Comparison of ENCODE assay signal across 9 cellular contexts in genomic region chr1:185719021-185719420, GRCh38. TPM values are rescaled to one million over a fixed set of nuclear protein-coding genes. Genes with fewer than 3 reads are reported as not detected.
DNase-seq lines count a peak whose midpoint lies in the region; ATAC-seq and TF ChIP-seq lines count a peak whose summit lies in the region.
"Had no signal": no experiment of that assay in that cellular context is flagged by ENCODE, and none has a peak within 500 bp of the region (broad histone marks: within the 10 kb centered on the region; RNA-seq: fewer than 3 reads in every experiment).

No MANE protein-coding gene starts in this region.

- H3K4me2 ChIP-seq in SK-N-SH: peak overlapping the region; percentile 41; the same call in 1 of the 2 replicates
- peak overlapping the region; percentile 49 for H3K4me2 ChIP-seq in skeletal muscle satellite cell (ENCODE audit: low read length)

- TF ChIP-seq EP300 in SK-N-SH (IDR thresholded peaks at IDR 0.05; ENCODE audit: borderline replicate concordance in 1 of 2, low read depth in 1 of 2, low read length in 1 of 2): no peak; a peak in 1 of 4 replicates

- POLR2A ChIA-PET in SK-N-SH (lab: Yijun Ruan, JAX): no interaction called here

- H3K27me3 ChIP-seq in H7 (ENCODE audit: control insufficient read depth, insufficient read depth, low read length): no peaks in the 10 kb centered on the region
- H3K27me3 ChIP-seq in SK-N-SH (ENCODE audit: insufficient read depth): no peaks in the 10 kb centered on the region
- H3K27me3 ChIP-seq in skeletal muscle satellite cell (ENCODE audit: control insufficient read depth, insufficient read depth, low read length): no peaks in the 10 kb centered on the region

- no peak overlapping the region for H3K4me3 ChIP-seq in H7 (ENCODE audit: insufficient read depth, low read depth, low read length)
- H3K4me3 ChIP-seq in SK-N-SH (ENCODE audit: low read depth in 2 of 2, low read length in 1 of 2): no peak overlapping the region
- H3K4me3 ChIP-seq in fibroblast of villous mesenchyme (ENCODE audit: low read depth, low read length): no peak overlapping the region
- H3K4me3 ChIP-seq in skeletal muscle satellite cell (ENCODE audit: low read length): no peak overlapping the region

- H2AFZ ChIP-seq in SK-N-SH (ENCODE audit: low read depth): no peak overlapping the region; the same call in 1 of the 2 replicates

- no peaks in the 10 kb centered on the region for H3K9me3 ChIP-seq in SK-N-SH
- no peaks in the 10 kb centered on the region for H3K9me3 ChIP-seq in skeletal muscle satellite cell (replicated peaks; ENCODE audit: low read length)

- 0% methylated on average over 4 of the region's 4 CpGs for WGBS in SK-N-SH (ENCODE audit: low lambda C conversion rate)

- H3K79me2 ChIP-seq in SK-N-SH (ENCODE audit: insufficient read depth): no peaks in the 10 kb centered on the region

- no peak for ATAC-seq in GM21528 (IDR thresholded peaks at IDR 0.05; ENCODE audit: low FRiP score, unreplicated experiment)
- no peak for ATAC-seq in HG02678 (IDR thresholded peaks at IDR 0.05; ENCODE audit: unreplicated experiment)

- peak; percentile 24 for DNase-seq in H7
- DNase-seq in SK-N-SH: no peak
- DNase-seq in fibroblast of villous mesenchyme (ENCODE audit: low read depth): peak; percentile 20
- no peak for DNase-seq in NCI-H1930 (lab: John Stamatoyannopoulos, UW)
- no peak for DNase-seq in COLO668 (lab: John Stamatoyannopoulos, UW; ENCODE audit: unreplicated experiment)
- DNase-seq: KG1 had no signal

- peak overlapping the region; percentile 65 to 78; a peak in 3 of 4 replicates for H3K27ac ChIP-seq in SK-N-SH (ENCODE audit: low read depth in 2 of 2, low read length in 1 of 2)

- H3F3A ChIP-seq in SK-N-SH (replicated peaks; ENCODE audit: insufficient read depth): peaks cover 24% of the 10 kb centered on the region

- no peaks in the 10 kb centered on the region for H3K9me2 ChIP-seq in SK-N-SH

- CTCF ChIA-PET in SK-N-SH (lab: Yijun Ruan, JAX): interaction anchor here (1.7 to 2.5 kb wide), 2 partner anchors 15 to 496 kb away, joined by 5 to 18 read pairs; partner anchors contain the start of gene HMCN1

- peak; percentile 54 for TF ChIP-seq CTCF in SK-N-SH (IDR thresholded peaks at IDR 0.05)
- TF ChIP-seq CTCF in fibroblast of villous mesenchyme (IDR thresholded peaks at IDR 0.05; ENCODE audit: insufficient read depth, low read depth, low read length): no peak

- TF ChIP-seq RAD21 in SK-N-SH (IDR thresholded peaks at IDR 0.05; ENCODE audit: low read length): no peak

- no peaks in the 10 kb centered on the region for H4K20me1 ChIP-seq in SK-N-SH (ENCODE audit: insufficient read depth)

- H3K9ac ChIP-seq in SK-N-SH (no peak overlapping the region), skeletal muscle satellite cell (ENCODE audit: low read depth, low read length) (no peak overlapping the region)

- H3K36me3 ChIP-seq in H7 (replicated peaks; ENCODE audit: control insufficient read depth, insufficient read depth, low read length) (no peaks in the 10 kb centered on the region), SK-N-SH (replicated peaks in 1 of 2; ENCODE audit: control insufficient read depth in 1 of 2, insufficient read depth in 2 of 2, low read length in 1 of 2) (no peaks in the 10 kb centered on the region), skeletal muscle satellite cell (ENCODE audit: insufficient read depth, low read length) (no peaks in the 10 kb centered on the region)

- peaks cover 2 to 40% of the 10 kb centered on the region in 2 experiments; a peak in 3 of 4 replicates for H3K4me1 ChIP-seq in SK-N-SH (ENCODE audit: control insufficient read depth in 1 of 2, insufficient read depth in 2 of 2, low read depth in 1 of 2, low read length in 1 of 2)
- peaks cover 15% of the 10 kb centered on the region for H3K4me1 ChIP-seq in skeletal muscle satellite cell (ENCODE audit: control insufficient read depth, insufficient read depth, low read length)

TF ChIP-seq in SK-N-SH, 30 proteins besides CTCF, POLR2A, EP300 and RAD21 (continues in another document):
- TF ChIP-seq JUND (IDR thresholded peaks at IDR 0.05) (no peak), IRF3 (IDR thresholded peaks at IDR 0.05; ENCODE audit: low read depth, low read length) (no peak), TCF12 (IDR thresholded peaks at IDR 0.05) (peak; percentile 41), FOXJ3 (CRISPR knock-in tag; IDR thresholded peaks at IDR 0.05) (no peak), FOSL2 (IDR thresholded peaks at IDR 0.05; ENCODE audit: borderline replicate concordance, low read depth) (peak; percentile 43; the same call in 1 of the 2 replicates), GATA2 (CRISPR knock-in tag; IDR thresholded peaks at IDR 0.05) (no peak), USF1 (IDR thresholded peaks at IDR 0.05; ENCODE audit: borderline replicate concordance, low read depth) (no peak), MAX (IDR thresholded peaks at IDR 0.05; ENCODE audit: low read depth) (no peak), MEF2A (IDR thresholded peaks at IDR 0.05; ENCODE audit: borderline replicate concordance, low read depth) (no peak), ZBTB33 (IDR thresholded peaks at IDR 0.05; ENCODE audit: borderline replicate concordance, low read depth) (no peak), USF2 (IDR thresholded peaks at IDR 0.05; ENCODE audit: borderline replicate concordance, low read depth, low read length) (no peak), RXRA (IDR thresholded peaks at IDR 0.05; ENCODE audit: borderline replicate concordance, low read depth) (no peak), PBX3 (IDR thresholded peaks at IDR 0.05) (no peak), SIN3A (IDR thresholded peaks at IDR 0.05; ENCODE audit: borderline replicate concordance, low read depth, low read length) (no peak), NFIC (IDR thresholded peaks at IDR 0.05; ENCODE audit: borderline replicate concordance) (peak; percentile 75), TEAD4 (IDR thresholded peaks at IDR 0.05; ENCODE audit: borderline replicate concordance, insufficient read depth) (no peak), GABPA (IDR thresholded peaks at IDR 0.05; ENCODE audit: low read depth) (no peak), ELF1 (IDR thresholded peaks at IDR 0.05) (no peak), TAF1 (IDR thresholded peaks at IDR 0.05; ENCODE audit: borderline replicate concordance, low read depth, low read length) (no peak), RCOR1 (IDR thresholded peaks at IDR 0.05; ENCODE audit: low read length) (no peak)

RNA-seq across cellular contexts. Expression of gene HMCN1, which starts 15.2 kb away (rescaled TPM):
- total RNA-seq in H7 (2014; rRNA removed; shearing (Covaris generic)): 5.7 and 7.3 TPM in 2 replicates
- polyA plus RNA-seq in SK-N-SH (2012; rRNA removed): 59.5 and 92.6 TPM in 2 replicates
- polyA plus RNA-seq in SK-N-SH (2012; cell fraction: cytosol; rRNA removed): 64.8 and 68.7 TPM in 2 replicates
- polyA plus RNA-seq in SK-N-SH (2012; cell fraction: nucleus; rRNA removed): 64.9 and 147 TPM in 2 replicates
- total RNA-seq in fibroblast of villous mesenchyme: 5.2 and 14.2 TPM in 2 replicates
- 16.5 and 19.2 TPM in 2 replicates for total RNA-seq in skeletal muscle satellite cell (2012; rRNA removed)

Comparison
In these comparisons a context has a peak if more than half of its experiments do, and no peak if none do; other contexts are left out.
1. DNase-seq: peak in H7 (single experiment) and fibroblast of villous mesenchyme (single experiment); none in SK-N-SH (single experiment), NCI-H1930 (0 of 2) and COLO668 (single experiment).